In genomic region chr22:45502215-45503070, GRCh38 we compare ENCODE assay signal across 9 cellular contexts. TPM values are rescaled to one million over a fixed set of nuclear protein-coding genes. Genes with fewer than 3 reads are reported as not detected.
DNase-seq lines count a peak whose midpoint lies in the region; ATAC-seq and TF ChIP-seq lines count a peak whose summit lies in the region.
"Had no signal": no experiment of that assay in that cellular context is flagged by ENCODE, and none has a peak within 500 bp of the region (broad histone marks: within the 10 kb centered on the region; RNA-seq: fewer than 3 reads in every experiment).

A gene with protein sequence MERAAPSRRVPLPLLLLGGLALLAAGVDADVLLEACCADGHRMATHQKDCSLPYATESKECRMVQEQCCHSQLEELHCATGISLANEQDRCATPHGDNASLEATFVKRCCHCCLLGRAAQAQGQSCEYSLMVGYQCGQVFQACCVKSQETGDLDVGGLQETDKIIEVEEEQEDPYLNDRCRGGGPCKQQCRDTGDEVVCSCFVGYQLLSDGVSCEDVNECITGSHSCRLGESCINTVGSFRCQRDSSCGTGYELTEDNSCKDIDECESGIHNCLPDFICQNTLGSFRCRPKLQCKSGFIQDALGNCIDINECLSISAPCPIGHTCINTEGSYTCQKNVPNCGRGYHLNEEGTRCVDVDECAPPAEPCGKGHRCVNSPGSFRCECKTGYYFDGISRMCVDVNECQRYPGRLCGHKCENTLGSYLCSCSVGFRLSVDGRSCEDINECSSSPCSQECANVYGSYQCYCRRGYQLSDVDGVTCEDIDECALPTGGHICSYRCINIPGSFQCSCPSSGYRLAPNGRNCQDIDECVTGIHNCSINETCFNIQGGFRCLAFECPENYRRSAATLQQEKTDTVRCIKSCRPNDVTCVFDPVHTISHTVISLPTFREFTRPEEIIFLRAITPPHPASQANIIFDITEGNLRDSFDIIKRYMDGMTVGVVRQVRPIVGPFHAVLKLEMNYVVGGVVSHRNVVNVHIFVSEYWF (plus strand): TSS chr22:45502883. CDS start chr22:45502986, 103 bp downstream.

- H3K36me3 ChIP-seq in prostate gland, result no peaks in the 10 kb centered on the region

- intact Hi-C loops in left cardiac atrium (cut with DNase I), result no loop called here
- intact Hi-C loops in prostate gland (cut with DNase I), result no loop called here

- TF ChIP-seq CTCF in WI38 (IDR thresholded peaks at IDR 0.05; ENCODE audit: low read depth, low read length) (peak; percentile 23; the same call in 1 of the 2 replicates), prostate gland (IDR thresholded peaks at IDR 0.05) (peak in 1 of 4 experiments; percentile 39)

- H3K27me3 ChIP-seq in prostate gland (replicated peaks; ENCODE audit: insufficient read depth), result peaks cover 2% of the 10 kb centered on the region

- ATAC-seq in left cardiac atrium, result peak; percentile 66
- ATAC-seq in GM18511 (IDR thresholded peaks at IDR 0.05; ENCODE audit: unreplicated experiment), result no peak
- no peak for ATAC-seq in GM19455 (IDR thresholded peaks at IDR 0.05; ENCODE audit: unreplicated experiment)
- no peak for ATAC-seq in GM21381 (IDR thresholded peaks at IDR 0.05; ENCODE audit: unreplicated experiment)

- peak within 1 kb of the TSS; percentile 67 to 74 for H3K27ac ChIP-seq in prostate gland

- peak in 2 of 3 experiments; percentile 31 to 32 for DNase-seq in NCI-H1417 (lab: John Stamatoyannopoulos, UW)
- DNase-seq in NCI-H1417 treated with DMSO at 0.1 percent for 48 hours (lab: John Stamatoyannopoulos, UW), result no peak
- peak; percentile 54 for DNase-seq in left cardiac atrium
- no peak for DNase-seq in prostate gland (ENCODE audit: low spot score)
- DNase-seq: activated B cell treated with CpG ODN at 0.5 μM for 24 hours had no signal

- no peak for TF ChIP-seq POLR2A in prostate gland (IDR thresholded peaks at IDR 0.05)

- 5% methylated on average over 38 of the region's 91 CpGs for WGBS in prostate gland

- H3K4me3 ChIP-seq in WI38 (ENCODE audit: low read depth, low read length) (peak within 1 kb of the TSS; percentile 92), prostate gland (peak within 1 kb of the TSS; percentile 46 to 48)

- H3K9me3 ChIP-seq in prostate gland, result no peaks in the 10 kb centered on the region

- no peaks in the 10 kb centered on the region for H3K4me1 ChIP-seq in prostate gland (replicated peaks)

RNA-seq across cellular contexts. Expression of the gene that starts here (rescaled TPM):
- 100 to 1,000 TPM; 251 to 348 TPM for total RNA-seq in left cardiac atrium
- 100 to 1,000 TPM; 125 to 144 TPM for total RNA-seq in prostate gland
- total RNA-seq: activated B cell treated with CpG ODN at 0.5 μM for 24 hours had no signal

Comparison
In these comparisons a context has a peak if more than half of its experiments do, and no peak if none do; other contexts are left out.
1. DNase-seq: peak in NCI-H1417 (2 of 3) and left cardiac atrium (single experiment); none in NCI-H1417 treated with DMSO at 0.1 percent for 48 hours (single experiment) and prostate gland (single experiment).
2. ATAC-seq: peak in left cardiac atrium (2 of 2); none in GM18511 (single experiment), GM19455 (single experiment) and GM21381 (single experiment).